Comparison of ENCODE assay signal across 8 cellular contexts in the genomic region with DNA sequence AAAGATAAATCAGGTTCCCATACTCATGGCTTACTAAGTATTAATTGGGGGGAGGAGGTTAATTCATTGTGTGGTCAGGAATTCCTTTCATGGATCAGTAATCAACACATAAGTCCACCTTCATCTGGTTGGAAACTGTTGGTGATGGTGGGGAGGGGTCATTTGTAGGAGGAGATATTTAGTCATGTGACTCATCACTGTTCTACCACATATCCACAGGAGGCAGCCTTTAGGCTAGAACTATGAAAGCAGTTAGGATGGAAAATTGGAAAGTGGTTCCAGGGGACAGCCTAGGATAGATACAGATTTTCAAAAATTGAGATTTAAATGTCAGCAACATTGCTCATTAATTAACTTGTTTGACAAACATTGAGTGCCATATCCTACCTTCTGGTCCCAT.
"Had no signal": no experiment of that assay in that cellular context is flagged by ENCODE, and none has a peak within 500 bp of the region (broad histone marks: within the 10 kb centered on the region; RNA-seq: fewer than 3 reads in every experiment).

No MANE protein-coding gene starts in this region.

- ATAC-seq: HepG2 had no signal

- H3K9ac ChIP-seq: KMS-11 had no signal

- H3K27ac Mint-ChIP-seq: IgD-negative memory B cell had no signal

- FAIRE-seq: HepG2, HTR-8/SVneo had no signal

- H3K4me2 ChIP-seq: KMS-11 had no signal

- H3K36me3 Mint-ChIP-seq: IgD-negative memory B cell had no signal

- DNase-seq: IMR-90, KBM-7, KG1 had no signal

- H3K27ac ChIP-seq: HL-60, KMS-11 had no signal
